ENCODE assay signal across 1 cellular context in the genomic region with DNA sequence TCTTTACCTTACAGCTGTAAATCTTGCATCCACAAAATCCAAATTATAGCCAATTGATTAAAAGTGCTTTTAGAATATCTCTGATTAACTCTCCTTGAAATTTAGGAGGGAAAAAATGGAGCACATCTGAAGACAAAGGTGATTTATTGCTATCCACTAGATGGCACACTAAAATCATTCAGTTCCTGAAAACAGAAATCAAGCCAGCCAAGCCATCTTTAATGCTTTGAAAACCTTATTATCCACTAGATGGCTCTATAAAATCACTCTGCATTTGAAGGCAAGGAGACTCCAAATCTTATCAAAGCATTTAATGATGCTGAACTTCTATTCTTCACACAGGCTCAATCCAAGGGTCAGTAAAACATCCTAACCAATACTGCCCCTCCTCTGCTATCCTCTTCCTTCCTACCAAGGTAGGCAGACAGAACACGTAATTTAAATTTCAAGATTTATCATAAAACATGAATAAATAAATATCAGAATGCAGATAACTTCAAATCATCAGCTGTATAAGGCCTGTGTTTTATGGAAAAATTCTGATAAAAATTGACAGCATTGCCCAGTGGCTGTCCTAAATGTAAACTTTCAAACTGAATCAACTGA.
TF ChIP-seq lines count a peak whose summit lies in the region.

No MANE protein-coding gene starts in this region.

TF ChIP-seq in GM12878, 131 proteins besides CTCF, POLR2A, EP300 and RAD21 (continued from another document):
- TF ChIP-seq REST (IDR thresholded peaks at IDR 0.05; ENCODE audit: low read depth, low read length) (no peak), TAF1 (IDR thresholded peaks at IDR 0.05; ENCODE audit: borderline replicate concordance, low read depth, low read length) (no peak), KAT2A (conservative IDR thresholded peaks at IDR 0.05; ENCODE audit: control insufficient read depth, low read depth, low read length) (no peak), FOS (IDR thresholded peaks at IDR 0.05; ENCODE audit: borderline replicate concordance, extremely low read depth, insufficient read length) (no peak), EZH2 (IDR thresholded peaks at IDR 0.05; ENCODE audit: borderline replicate concordance, control insufficient read depth, low read depth, low read length) (no peak), NR2F1 (conservative IDR thresholded peaks at IDR 0.05) (no peak), SMARCA5 (IDR thresholded peaks at IDR 0.05) (peak; percentile 83), NKRF (conservative IDR thresholded peaks at IDR 0.05) (no peak), SUZ12 (IDR thresholded peaks at IDR 0.05; ENCODE audit: unreplicated experiment) (no peak), CEBPB (IDR thresholded peaks at IDR 0.05; ENCODE audit: borderline replicate concordance in 1 of 2, low read depth in 2 of 2, low read length in 2 of 2) (no peak), IRF5 (IDR thresholded peaks at IDR 0.05; ENCODE audit: borderline replicate concordance) (no peak)
- TF ChIP-seq, protein P1, sequence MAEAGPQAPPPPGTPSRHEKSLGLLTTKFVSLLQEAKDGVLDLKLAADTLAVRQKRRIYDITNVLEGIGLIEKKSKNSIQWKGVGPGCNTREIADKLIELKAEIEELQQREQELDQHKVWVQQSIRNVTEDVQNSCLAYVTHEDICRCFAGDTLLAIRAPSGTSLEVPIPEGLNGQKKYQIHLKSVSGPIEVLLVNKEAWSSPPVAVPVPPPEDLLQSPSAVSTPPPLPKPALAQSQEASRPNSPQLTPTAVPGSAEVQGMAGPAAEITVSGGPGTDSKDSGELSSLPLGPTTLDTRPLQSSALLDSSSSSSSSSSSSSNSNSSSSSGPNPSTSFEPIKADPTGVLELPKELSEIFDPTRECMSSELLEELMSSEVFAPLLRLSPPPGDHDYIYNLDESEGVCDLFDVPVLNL (IDR thresholded peaks at IDR 0.05; ENCODE audit: low read depth, low read length) = no peak
- TF ChIP-seq, protein P2, sequence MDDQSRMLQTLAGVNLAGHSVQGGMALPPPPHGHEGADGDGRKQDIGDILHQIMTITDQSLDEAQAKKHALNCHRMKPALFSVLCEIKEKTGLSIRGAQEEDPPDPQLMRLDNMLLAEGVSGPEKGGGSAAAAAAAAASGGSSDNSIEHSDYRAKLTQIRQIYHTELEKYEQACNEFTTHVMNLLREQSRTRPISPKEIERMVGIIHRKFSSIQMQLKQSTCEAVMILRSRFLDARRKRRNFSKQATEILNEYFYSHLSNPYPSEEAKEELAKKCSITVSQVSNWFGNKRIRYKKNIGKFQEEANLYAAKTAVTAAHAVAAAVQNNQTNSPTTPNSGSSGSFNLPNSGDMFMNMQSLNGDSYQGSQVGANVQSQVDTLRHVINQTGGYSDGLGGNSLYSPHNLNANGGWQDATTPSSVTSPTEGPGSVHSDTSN (IDR thresholded peaks at IDR 0.05; ENCODE audit: insufficient replicate concordance, low read depth, low read length) = no peak
- TF ChIP-seq, protein P3, sequence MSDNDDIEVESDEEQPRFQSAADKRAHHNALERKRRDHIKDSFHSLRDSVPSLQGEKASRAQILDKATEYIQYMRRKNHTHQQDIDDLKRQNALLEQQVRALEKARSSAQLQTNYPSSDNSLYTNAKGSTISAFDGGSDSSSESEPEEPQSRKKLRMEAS (IDR thresholded peaks at IDR 0.05; ENCODE audit: low read depth, low read length) = no peak
